Comparison of ENCODE assay signal across 8 cellular contexts in the genomic region with DNA sequence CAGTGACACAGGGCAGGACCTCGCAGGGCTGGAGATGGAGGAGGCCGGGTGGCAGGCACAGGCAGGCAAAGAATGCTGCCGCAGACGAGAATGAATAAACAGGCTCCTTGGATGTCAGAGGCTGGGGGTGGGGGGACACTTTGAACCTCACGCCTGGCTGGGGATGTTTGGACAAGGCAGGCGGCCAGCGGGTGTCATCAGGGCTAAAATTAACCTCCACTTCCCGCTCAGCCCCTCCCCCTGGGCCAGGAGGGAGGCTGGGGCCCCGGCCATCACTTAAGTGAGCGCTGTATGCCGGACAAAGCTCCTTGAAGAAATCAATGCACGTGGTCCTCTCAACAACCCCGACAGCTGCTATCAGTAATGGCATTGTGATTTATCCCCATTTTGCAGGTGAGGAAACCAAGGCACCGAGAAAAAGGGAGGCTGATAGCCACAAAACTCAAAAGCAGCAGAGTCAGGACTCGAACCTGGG. TPM values are rescaled to one million over a fixed set of nuclear protein-coding genes. Genes with fewer than 3 reads are reported as not detected.
DNase-seq lines count a peak whose midpoint lies in the region; ATAC-seq, FAIRE-seq and TF ChIP-seq lines count a peak whose summit lies in the region.
"Had no signal": no experiment of that assay in that cellular context is flagged by ENCODE, and none has a peak within 500 bp of the region (broad histone marks: within the 10 kb centered on the region; RNA-seq: fewer than 3 reads in every experiment).

No MANE protein-coding gene starts in this region.

- no peaks in the 10 kb centered on the region for H3K36me3 Mint-ChIP-seq in GM23338 (ENCODE audit: low read depth)

- in situ Hi-C loops in mammary epithelial cell (cut with MboI; ENCODE audit: low sequenced_read_pairs in 2 of 2), result no loop called here

- H3K4me1 ChIP-seq in GM23338 (ENCODE audit: insufficient read depth), result peaks cover 14% of the 10 kb centered on the region; the same call in 1 of the 2 replicates
- H3K4me1 ChIP-seq in mammary epithelial cell (ENCODE audit: insufficient read depth, low read length), result peaks cover under 1% of the 10 kb centered on the region
- H3K4me1 ChIP-seq in muscle layer of colon (ENCODE audit: insufficient read depth, low read length), result peaks cover 26% of the 10 kb centered on the region

- dilution Hi-C loops in mammary epithelial cell (cut with HindIII; ENCODE audit: low sequenced_read_pairs), result no loop called here

- peaks cover 5% of the 10 kb centered on the region for H3K27me3 Mint-ChIP-seq in GM23338 (ENCODE audit: insufficient read depth, low read depth, poor library complexity)

- H3K4me2 ChIP-seq in GM23338, result peak overlapping the region; percentile 64; the same call in 1 of the 2 replicates
- no peak overlapping the region for H3K4me2 ChIP-seq in mammary epithelial cell (ENCODE audit: insufficient read depth, low read depth, low read length)

- H2AFZ ChIP-seq in GM23338 (0 out of 2 replicates have a peak overlapping the region, but pooled peaks have one; percentile 18), mammary epithelial cell (ENCODE audit: low read depth, low read length) (no peak overlapping the region)

- FAIRE-seq in HTR-8/SVneo (lab: Jason Lieb, UNC), result no peak

- H3K4me1 Mint-ChIP-seq in GM23338, result peaks cover 14% of the 10 kb centered on the region

- H3K9me2 ChIP-seq in GM23338 (ENCODE audit: insufficient read depth), result no peaks in the 10 kb centered on the region

- CTCF ChIA-PET in mammary epithelial cell (lab: Charles Lee; ENCODE audit: low non-redundant PET), result no interaction called here

- no peaks in the 10 kb centered on the region; the same call in 2 of the 3 replicates for H3K9me3 Mint-ChIP-seq in GM23338

- H3K9ac ChIP-seq in mammary epithelial cell (ENCODE audit: insufficient read depth, low read length), result no peak overlapping the region
- H3K9ac ChIP-seq in muscle layer of colon (ENCODE audit: low read length), result no peak overlapping the region

- H3K9me3 ChIP-seq in mammary epithelial cell (replicated peaks; ENCODE audit: insufficient read depth, low read length), result no peaks in the 10 kb centered on the region
- no peaks in the 10 kb centered on the region for H3K9me3 ChIP-seq in muscle layer of colon (ENCODE audit: low read length)
- H3K9me3 ChIP-seq: spleen had no signal

- no peaks in the 10 kb centered on the region for H3K79me2 ChIP-seq in GM23338 (replicated peaks; ENCODE audit: insufficient read depth)
- H3K79me2 ChIP-seq in mammary epithelial cell (ENCODE audit: insufficient read depth, low read length), result no peaks in the 10 kb centered on the region

- no TSS peak for BruUV-seq in mammary epithelial cell (replicated peaks; lab: Mats Ljungman, UMichigan)

- ATAC-seq in GM23338, result peak; percentile 53

- H3F3A ChIP-seq in GM23338 (replicated peaks; ENCODE audit: low read depth), result no peaks in the 10 kb centered on the region

- H3K27ac ChIP-seq in GM23338 (ENCODE audit: low read depth) (no peak overlapping the region), mammary epithelial cell (ENCODE audit: insufficient read depth, low read depth, low read length) (no peak overlapping the region), muscle layer of colon (ENCODE audit: low read depth, low read length) (peak overlapping the region; percentile 82)
- H3K27ac ChIP-seq: spleen had no signal

- H3K27ac Mint-ChIP-seq in GM23338, result no peak overlapping the region

- DNase-seq in GM23338 (ENCODE audit: low spot score), result peak; percentile 43
- DNase-seq in mammary epithelial cell, result peak; percentile 19
- no peak for DNase-seq in HTR-8/SVneo (ENCODE audit: insufficient read length, low spot score)
- no peak for DNase-seq in activated T-cell treated with anti-CD3 and anti-CD28 coated beads, Interleukin-2, amount 50 U/mL, for 1 hour
- DNase-seq in SIG-M5 (lab: John Stamatoyannopoulos, UW), result no peak
- DNase-seq: DMS79 treated with DMSO at 0.1 percent for 48 hours, spleen had no signal

- TF ChIP-seq CTCF in GM23338 (conservative IDR thresholded peaks at IDR 0.05; ENCODE audit: low read depth in 2 of 2) (no peak), mammary epithelial cell (conservative IDR thresholded peaks at IDR 0.05 in 1 of 2, IDR thresholded peaks at IDR 0.05 in 1 of 2; ENCODE audit: extremely low read depth in 1 of 2, insufficient read depth in 1 of 2, low read depth in 1 of 2, low read length in 2 of 2) (no peak)

- H3K27me3 ChIP-seq in GM23338 (ENCODE audit: insufficient read depth) (no peaks in the 10 kb centered on the region), mammary epithelial cell (ENCODE audit: insufficient read depth, low read length) (no peaks in the 10 kb centered on the region), muscle layer of colon (ENCODE audit: control insufficient read depth in 1 of 2, insufficient read depth in 2 of 2, low read length in 2 of 2) (no peaks in the 10 kb centered on the region)

- intact Hi-C loops in mammary epithelial cell (cut with micrococcal nuclease), result no loop called here

- no peak overlapping the region for H3K4me3 ChIP-seq in GM23338
- H3K4me3 ChIP-seq in mammary epithelial cell (replicated peaks in 1 of 3; ENCODE audit: insufficient read depth in 1 of 3, low read depth in 2 of 3, low read length in 3 of 3), result no peak overlapping the region
- peak overlapping the region in 1 of 2 donors; percentile 41 for H3K4me3 ChIP-seq in muscle layer of colon (ENCODE audit: low read depth in 1 of 2, low read length in 2 of 2)
- H3K4me3 ChIP-seq: spleen had no signal

- 23% methylated on average over 7 of the region's 15 CpGs for WGBS in mammary epithelial cell (ENCODE audit: low coverage, missing lambda C conversion rate)

- no peak overlapping the region for H3K4me3 Mint-ChIP-seq in GM23338

- no peaks in the 10 kb centered on the region for H4K20me1 ChIP-seq in GM23338 (replicated peaks; ENCODE audit: insufficient read depth)
- H4K20me1 ChIP-seq in mammary epithelial cell (ENCODE audit: insufficient read depth, low read length), result no peaks in the 10 kb centered on the region

- no peaks in the 10 kb centered on the region for H3K36me3 ChIP-seq in GM23338 (ENCODE audit: insufficient read depth)
- no peaks in the 10 kb centered on the region for H3K36me3 ChIP-seq in mammary epithelial cell (ENCODE audit: insufficient read depth, low read length)
- no peaks in the 10 kb centered on the region for H3K36me3 ChIP-seq in muscle layer of colon (ENCODE audit: insufficient read depth, low read length)
- H3K36me3 ChIP-seq: spleen had no signal

TF ChIP-seq in GM23338, 12 proteins besides CTCF, POLR2A, EP300 and RAD21 (continues in another document):
- TF ChIP-seq JUNB (IDR thresholded peaks at IDR 0.05; ENCODE audit: unreplicated experiment) (no peak), EZH2phosphoT487 (IDR thresholded peaks at IDR 0.05; ENCODE audit: unreplicated experiment) (no peak)
- TF ChIP-seq, protein P1, sequence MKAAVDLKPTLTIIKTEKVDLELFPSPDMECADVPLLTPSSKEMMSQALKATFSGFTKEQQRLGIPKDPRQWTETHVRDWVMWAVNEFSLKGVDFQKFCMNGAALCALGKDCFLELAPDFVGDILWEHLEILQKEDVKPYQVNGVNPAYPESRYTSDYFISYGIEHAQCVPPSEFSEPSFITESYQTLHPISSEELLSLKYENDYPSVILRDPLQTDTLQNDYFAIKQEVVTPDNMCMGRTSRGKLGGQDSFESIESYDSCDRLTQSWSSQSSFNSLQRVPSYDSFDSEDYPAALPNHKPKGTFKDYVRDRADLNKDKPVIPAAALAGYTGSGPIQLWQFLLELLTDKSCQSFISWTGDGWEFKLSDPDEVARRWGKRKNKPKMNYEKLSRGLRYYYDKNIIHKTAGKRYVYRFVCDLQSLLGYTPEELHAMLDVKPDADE (IDR thresholded peaks at IDR 0.05), result no peak

RNA-seq across cellular contexts. Expression of a gene that starts 10.3 kb away (rescaled TPM):
- not detected in 2 replicates for total RNA-seq in GM23338 (2014; rRNA removed; shearing (Covaris generic))
- polyA plus RNA-seq in GM23338 (2016; fragmentation: Nextera tagmentation; extraction: Ambion mirVana) (0.10 TPM in 1 of 2 replicates, not detected in the other), mammary epithelial cell (not detected)
- total RNA-seq in mammary epithelial cell, result not detected
- polyA minus RNA-seq in mammary epithelial cell, result not detected
- total RNA-seq: spleen had no signal
- polyA plus RNA-seq: spleen had no signal

RNA-seq across cellular contexts. Expression of a gene that starts 22.9 kb away (rescaled TPM):
- total RNA-seq in GM23338 (2014; rRNA removed; shearing (Covaris generic)), result 171 and 187 TPM in 2 replicates
- polyA plus RNA-seq in GM23338 (2016; fragmentation: Nextera tagmentation; extraction: Ambion mirVana) (523 and 558 TPM in 2 replicates), mammary epithelial cell (522 TPM)
- 100 to 1,000 TPM; 223 to 257 TPM for total RNA-seq in mammary epithelial cell
- polyA minus RNA-seq in mammary epithelial cell, result 25.0 TPM

RNA-seq across cellular contexts. Expression of a gene that starts 24.0 kb away (rescaled TPM):
- total RNA-seq in GM23338 (2014; rRNA removed; shearing (Covaris generic)), result 3.2 and 3.7 TPM in 2 replicates
- polyA plus RNA-seq in GM23338 (2016; fragmentation: Nextera tagmentation; extraction: Ambion mirVana) (0.79 and 0.89 TPM in 2 replicates), mammary epithelial cell (1.2 TPM)
- total RNA-seq in mammary epithelial cell, result 1 to 10 TPM; 3.4 to 7.3 TPM
- polyA minus RNA-seq in mammary epithelial cell, result 1.4 TPM

RNA-seq across cellular contexts. Expression of a gene that starts 29.4 kb away (rescaled TPM):
- total RNA-seq in GM23338 (2014; rRNA removed; shearing (Covaris generic)), result not detected in 2 replicates
- polyA plus RNA-seq in GM23338 (2016; fragmentation: Nextera tagmentation; extraction: Ambion mirVana), result 0.45 TPM in 1 of 2 replicates, not detected in the other
- 1 to 10 TPM in 1 of 2 donors, under 1 TPM in 1; 0.67 to 1.0 TPM for total RNA-seq in mammary epithelial cell
- 0.45 TPM for polyA plus RNA-seq in mammary epithelial cell
- polyA minus RNA-seq in mammary epithelial cell, result not detected
- total RNA-seq: spleen had no signal

RNA-seq across cellular contexts. Expression of a gene that starts 33.4 kb away (rescaled TPM):
- 0.74 and 3.2 TPM in 2 replicates for total RNA-seq in GM23338 (2014; rRNA removed; shearing (Covaris generic))
- polyA plus RNA-seq in GM23338 (2016; fragmentation: Nextera tagmentation; extraction: Ambion mirVana) (1.5 and 2.5 TPM in 2 replicates), mammary epithelial cell (8.8 TPM)
- 10 to 100 TPM in 1 of 2 donors, 1 to 10 TPM in 1; 9.0 to 15.0 TPM for total RNA-seq in mammary epithelial cell
- polyA minus RNA-seq in mammary epithelial cell, result 1.7 TPM

Comparison
In these comparisons a context has a peak if more than half of its experiments do, and no peak if none do; other contexts are left out.
1. DNase-seq: peak in GM23338 (single experiment) and mammary epithelial cell (single experiment); none in HTR-8/SVneo (single experiment), activated T-cell treated with anti-CD3 and anti-CD28 coated beads, Interleukin-2, amount 50 U/mL, for 1 hour (single experiment) and SIG-M5 (single experiment).